23 cellular contexts compared by ENCODE assay signal in the genomic region with DNA sequence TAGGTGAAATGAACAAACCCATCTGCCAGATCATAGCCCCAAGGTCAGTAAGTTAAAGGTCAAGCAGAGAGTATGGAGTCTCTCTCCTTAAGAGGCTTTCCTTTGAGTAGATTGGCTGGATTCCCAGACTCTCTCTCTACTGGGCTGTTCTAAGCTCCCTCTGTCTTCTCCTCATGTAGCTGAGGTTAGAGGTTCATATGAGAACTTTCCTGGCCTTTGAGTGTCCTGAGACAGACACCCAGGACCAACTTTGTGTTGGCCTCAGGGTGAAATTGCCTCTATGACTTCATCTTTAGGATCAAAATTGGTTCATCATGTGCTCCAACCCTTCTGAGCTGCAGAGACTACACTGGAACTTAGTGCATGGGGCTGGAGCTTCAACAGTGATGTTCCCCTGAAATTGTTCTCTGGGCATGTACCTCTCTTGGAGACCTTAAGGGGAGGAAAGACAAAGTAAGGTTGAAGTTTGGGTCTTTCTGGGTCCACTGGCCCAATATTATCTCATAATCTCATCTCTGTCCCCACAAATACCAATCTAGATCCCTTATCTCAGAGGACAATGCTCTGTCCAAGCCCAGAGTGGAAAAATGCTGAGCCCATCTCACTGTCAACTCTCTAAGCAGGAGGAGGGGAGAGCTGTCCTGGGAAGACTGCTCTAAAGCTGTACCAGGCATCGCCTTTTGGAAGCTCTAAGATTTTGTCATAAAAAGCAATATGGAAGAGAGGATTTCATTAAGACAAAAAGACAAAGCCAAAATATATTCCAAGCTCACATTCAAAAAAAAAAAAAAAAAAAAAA.
DNase-seq lines count a peak whose midpoint lies in the region; ATAC-seq and TF ChIP-seq lines count a peak whose summit lies in the region.
"Had no signal": no experiment of that assay in that cellular context is flagged by ENCODE, and none has a peak within 500 bp of the region (broad histone marks: within the 10 kb centered on the region; RNA-seq: fewer than 3 reads in every experiment).

No MANE protein-coding gene starts in this region.

- DNase-seq in SK-N-SH, result no peak
- DNase-seq in SK-MEL-5 (ENCODE audit: low read depth, low spot score), result peak; percentile 26
- DNase-seq in foreskin fibroblast, result peak; percentile 50 to 55
- no peak for DNase-seq in posterior vena cava (ENCODE audit: low spot score)
- DNase-seq: 8988T; activated naive CD4-positive, alpha-beta T cell treated with anti-CD3 and anti-CD28 coated beads, Interleukin-2, amount 50 U/mL, for 16 hours; activated T-cell treated with anti-CD3 and anti-CD28 coated beads, Interleukin-2, amount 50 U/mL, for 72 hours; Calu3; effector memory CD4-positive, alpha-beta T cell; H9; heart left ventricle; left ventricle myocardium inferior; NCI-H1417 treated with DMSO at 0.1 percent for 48 hours; NCI-H510A treated with DMSO at 0.1 percent for 48 hours; stimulated activated CD4-positive, alpha-beta T cell treated with anti-CD3 and anti-CD28 coated beads, Interleukin-12 subunit alpha, Interleukin-12 subunit beta, amount 100 ng/mL, for 4 hours had no signal

- POLR2A ChIA-PET in SK-N-SH (lab: Yijun Ruan, JAX), result no interaction called here

- peaks cover 13% of the 10 kb centered on the region for H3F3A ChIP-seq in SK-N-SH (replicated peaks; ENCODE audit: insufficient read depth)

- H3K79me2 ChIP-seq in SK-N-SH (ENCODE audit: insufficient read depth), result no peaks in the 10 kb centered on the region

- H3K4me1 ChIP-seq in SK-N-SH (ENCODE audit: control insufficient read depth in 1 of 2, insufficient read depth in 2 of 2, low read depth in 1 of 2, low read length in 1 of 2), result peaks cover 0 to 24% of the 10 kb centered on the region in 2 experiments; a peak in 3 of 4 replicates
- H3K4me1 ChIP-seq: BLaER1 had no signal

- H3K27ac ChIP-seq in SK-N-SH (ENCODE audit: low read depth in 2 of 2, low read length in 1 of 2), result peak overlapping the region; percentile 8 to 59; a peak in 3 of 4 replicates
- H3K27ac ChIP-seq: ascending aorta, BLaER1, heart left ventricle, left ventricle myocardium inferior, neutrophil had no signal

- no peak for TF ChIP-seq CTCF in SK-N-SH (IDR thresholded peaks at IDR 0.05)
- TF ChIP-seq CTCF in foreskin fibroblast (IDR thresholded peaks at IDR 0.05; ENCODE audit: low read depth, low read length), result no peak

- H3K9me2 ChIP-seq in SK-N-SH, result no peaks in the 10 kb centered on the region

- H2AFZ ChIP-seq in SK-N-SH (ENCODE audit: low read depth), result no peak overlapping the region

- H4K20me1 ChIP-seq in SK-N-SH (ENCODE audit: insufficient read depth), result no peaks in the 10 kb centered on the region
- H4K20me1 ChIP-seq: BLaER1 had no signal

- H3K27me3 ChIP-seq in SK-N-SH (ENCODE audit: insufficient read depth), result no peaks in the 10 kb centered on the region
- H3K27me3 ChIP-seq: ascending aorta, BLaER1, heart left ventricle, MG63, neutrophil had no signal

- no peaks in the 10 kb centered on the region for H3K36me3 ChIP-seq in SK-N-SH (replicated peaks in 1 of 2; ENCODE audit: control insufficient read depth in 1 of 2, insufficient read depth in 2 of 2, low read length in 1 of 2)
- H3K36me3 ChIP-seq: ascending aorta, BLaER1, heart left ventricle, left ventricle myocardium inferior, MG63, neutrophil had no signal

- peak overlapping the region; percentile 53; the same call in 1 of the 2 replicates for H3K4me2 ChIP-seq in SK-N-SH
- H3K4me2 ChIP-seq: BLaER1 had no signal

- H3K4me3 ChIP-seq in SK-N-SH (ENCODE audit: low read depth in 2 of 2, low read length in 1 of 2), result no peak overlapping the region
- H3K4me3 ChIP-seq in foreskin fibroblast (ENCODE audit: low read depth in 1 of 2, low read length in 2 of 2), result no peak overlapping the region
- H3K4me3 ChIP-seq: ascending aorta, BLaER1, heart left ventricle, left ventricle myocardium inferior, MG63 had no signal

- in situ Hi-C loops in SK-MEL-5 (cut with HindIII; ENCODE audit: low pct_unique_long_range_greater_than_20kb, low sequenced_read_pairs), result no loop called here

- 100% methylated on average over 1 of the region's 1 CpG for WGBS in SK-N-SH (ENCODE audit: low lambda C conversion rate)

- no peaks in the 10 kb centered on the region for H3K9me3 ChIP-seq in SK-N-SH
- H3K9me3 ChIP-seq: ascending aorta, BLaER1, heart left ventricle, left ventricle myocardium inferior, MG63, neutrophil had no signal

- no peak for TF ChIP-seq RAD21 in SK-N-SH (IDR thresholded peaks at IDR 0.05; ENCODE audit: low read length)

- intact Hi-C loops in posterior vena cava (cut with DNase I), result no loop called here

- no peak for TF ChIP-seq EP300 in SK-N-SH (IDR thresholded peaks at IDR 0.05; ENCODE audit: borderline replicate concordance in 1 of 2, low read depth in 1 of 2, low read length in 1 of 2)

- ATAC-seq in SK-N-SH treated with all-trans-retinoic acid at 6 μM for 48 hours (no peak; the same call in 2 of the 3 replicates), GM18870 (IDR thresholded peaks at IDR 0.05; ENCODE audit: unreplicated experiment) (no peak), HG03342 (IDR thresholded peaks at IDR 0.05; ENCODE audit: unreplicated experiment) (no peak), HG03469 (IDR thresholded peaks at IDR 0.05; ENCODE audit: unreplicated experiment) (no peak)
- ATAC-seq: activated T-cell treated with anti-CD3 and anti-CD28 coated beads, Interleukin-2, amount 50 U/mL, for 72 hours; heart left ventricle had no signal

- CTCF ChIA-PET in SK-N-SH (lab: Yijun Ruan, JAX), result no interaction called here

- H3K9ac ChIP-seq in SK-N-SH, result no peak overlapping the region
- H3K9ac ChIP-seq: BLaER1 had no signal

TF ChIP-seq in SK-N-SH, 30 proteins besides CTCF, POLR2A, EP300 and RAD21 (continues in another document):
- TF ChIP-seq, protein P1, sequence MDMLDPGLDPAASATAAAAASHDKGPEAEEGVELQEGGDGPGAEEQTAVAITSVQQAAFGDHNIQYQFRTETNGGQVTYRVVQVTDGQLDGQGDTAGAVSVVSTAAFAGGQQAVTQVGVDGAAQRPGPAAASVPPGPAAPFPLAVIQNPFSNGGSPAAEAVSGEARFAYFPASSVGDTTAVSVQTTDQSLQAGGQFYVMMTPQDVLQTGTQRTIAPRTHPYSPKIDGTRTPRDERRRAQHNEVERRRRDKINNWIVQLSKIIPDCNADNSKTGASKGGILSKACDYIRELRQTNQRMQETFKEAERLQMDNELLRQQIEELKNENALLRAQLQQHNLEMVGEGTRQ (IDR thresholded peaks at IDR 0.05; ENCODE audit: borderline replicate concordance, low read depth, low read length), result no peak
- no peak for TF ChIP-seq RXRA (IDR thresholded peaks at IDR 0.05; ENCODE audit: borderline replicate concordance, low read depth)

TF ChIP-seq in SK-N-SH treated with all-trans-retinoic acid at 6 μM for 48 hours, 23 proteins besides CTCF, POLR2A, EP300 and RAD21:
- TF ChIP-seq OSR1 (CRISPR knock-in tag; IDR thresholded peaks at IDR 0.05) (no peak), PATZ1 (CRISPR knock-in tag; IDR thresholded peaks at IDR 0.05; ENCODE audit: borderline replicate concordance) (no peak), RARB (CRISPR knock-in tag; IDR thresholded peaks at IDR 0.05) (no peak), PPARA (CRISPR knock-in tag; IDR thresholded peaks at IDR 0.05; ENCODE audit: borderline replicate concordance) (no peak), GLIS3 (CRISPR knock-in tag; IDR thresholded peaks at IDR 0.05) (no peak), ZFP30 (CRISPR knock-in tag; IDR thresholded peaks at IDR 0.05) (no peak), ZFP3 (CRISPR knock-in tag; IDR thresholded peaks at IDR 0.05) (no peak), BACH2 (CRISPR knock-in tag; IDR thresholded peaks at IDR 0.05; ENCODE audit: borderline replicate concordance) (no peak), ZC3H10 (CRISPR knock-in tag; IDR thresholded peaks at IDR 0.05) (no peak), ZNF565 (CRISPR knock-in tag; conservative IDR thresholded peaks at IDR 0.05; ENCODE audit: low read depth) (no peak)

Comparison
In these comparisons a context has a peak if more than half of its experiments do, and no peak if none do; other contexts are left out.
1. DNase-seq: peak in SK-MEL-5 (single experiment) and foreskin fibroblast (2 of 2); none in SK-N-SH (single experiment) and posterior vena cava (single experiment).